In genomic region chr2:216426166-216426777, GRCh38 we compare ENCODE assay signal across 23 cellular contexts. TPM values are rescaled to one million over a fixed set of nuclear protein-coding genes. Genes with fewer than 3 reads are reported as not detected.
DNase-seq lines count a peak whose midpoint lies in the region; ATAC-seq, FAIRE-seq and TF ChIP-seq lines count a peak whose summit lies in the region.
"Had no signal": no experiment of that assay in that cellular context is flagged by ENCODE, and none has a peak within 500 bp of the region (broad histone marks: within the 10 kb centered on the region; RNA-seq: fewer than 3 reads in every experiment).

No MANE protein-coding gene starts in this region.

- H3K27me3 Mint-ChIP-seq in astrocyte (ENCODE audit: low read depth, unreplicated experiment), result no peaks in the 10 kb centered on the region
- H3K27me3 Mint-ChIP-seq in memory B cell, result no peaks in the 10 kb centered on the region
- H3K27me3 Mint-ChIP-seq: CD4-positive, alpha-beta memory T cell had no signal

- H3K4me3 Mint-ChIP-seq in astrocyte (ENCODE audit: unreplicated experiment), result peak overlapping the region; percentile 10
- no peak overlapping the region for H3K4me3 Mint-ChIP-seq in memory B cell
- H3K4me3 Mint-ChIP-seq: activated CD8-positive, alpha-beta T cell treated with anti-CD3 and anti-CD28 coated beads, Interleukin-2, amount 10 ng/mL, durations not matched to agents 7 days and 5 days; activated T-cell treated with anti-CD3 and anti-CD28 coated beads, Interleukin-2, amount 50 U/mL, for 4 hours; CD4-positive, alpha-beta memory T cell had no signal

- H3K79me2 ChIP-seq in ACC112 (ENCODE audit: control insufficient read depth, insufficient read depth, low read length, unreplicated experiment) (no peaks in the 10 kb centered on the region), astrocyte (ENCODE audit: insufficient read depth, low read length) (no peaks in the 10 kb centered on the region)

- TF ChIP-seq POLR2A in prostate gland (IDR thresholded peaks at IDR 0.05) (no peak), GM12892 (IDR thresholded peaks at IDR 0.05; ENCODE audit: low read depth, low read length) (no peak)

- H3K36me3 ChIP-seq in ACC112 (ENCODE audit: insufficient read depth, low read length) (peaks cover 38% of the 10 kb centered on the region), astrocyte (ENCODE audit: insufficient read depth, low read length) (peaks cover 29% of the 10 kb centered on the region), prostate gland (peaks cover 4 to 14% of the 10 kb centered on the region in 2 donors)

- H3K27me3 ChIP-seq in ACC112 (ENCODE audit: insufficient read depth, low read length) (no peaks in the 10 kb centered on the region), astrocyte (ENCODE audit: insufficient read depth, low read length) (no peaks in the 10 kb centered on the region), prostate gland (replicated peaks; ENCODE audit: insufficient read depth) (no peaks in the 10 kb centered on the region)
- H3K27me3 ChIP-seq: heart left ventricle had no signal

- H3K9me3 Mint-ChIP-seq in astrocyte (ENCODE audit: unreplicated experiment) (peaks cover 2% of the 10 kb centered on the region), memory B cell (peaks cover 3% of the 10 kb centered on the region)
- H3K9me3 Mint-ChIP-seq: activated T-cell treated with anti-CD3 and anti-CD28 coated beads, Interleukin-2, amount 50 U/mL, for 4 hours had no signal

- intact Hi-C loops in prostate gland (cut with DNase I), result no loop called here

- H3K4me2 ChIP-seq in astrocyte (ENCODE audit: low read length), result peak overlapping the region; percentile 63
- H3K4me2 ChIP-seq: A549, KMS-11 had no signal

- peaks cover 9% of the 10 kb centered on the region for H3K9me3 ChIP-seq in astrocyte (ENCODE audit: insufficient read depth, low read depth, low read length)
- H3K9me3 ChIP-seq in prostate gland, result no peaks in the 10 kb centered on the region
- H3K9me3 ChIP-seq: A549 had no signal

- no peak for ATAC-seq in memory B cell (ENCODE audit: low read depth)
- ATAC-seq: A549; activated CD8-positive, alpha-beta T cell treated with anti-CD3 and anti-CD28 coated beads, Interleukin-2, amount 10 ng/mL, durations not matched to agents 7 days and 5 days; activated T-cell treated with anti-CD3 and anti-CD28 coated beads, Interleukin-2, amount 50 U/mL, for 4 hours; left lobe of liver had no signal

- H3K36me3 Mint-ChIP-seq in astrocyte (ENCODE audit: low read depth, unreplicated experiment), result peaks cover 44% of the 10 kb centered on the region
- peaks cover 61% of the 10 kb centered on the region for H3K36me3 Mint-ChIP-seq in memory B cell

- TF ChIP-seq CTCF in astrocyte (IDR thresholded peaks at IDR 0.05; ENCODE audit: insufficient read depth, low read depth, low read length) (no peak), prostate gland (IDR thresholded peaks at IDR 0.05) (no peak)

- no peaks in the 10 kb centered on the region for H4K20me1 ChIP-seq in astrocyte (ENCODE audit: insufficient read depth, low read length)

- H3K9ac ChIP-seq in astrocyte (ENCODE audit: low read length), result peak overlapping the region; percentile 52
- H3K9ac ChIP-seq: KMS-11 had no signal

- 90% methylated on average over 2 of the region's 2 CpGs for WGBS in prostate gland

- FAIRE-seq in astrocyte (lab: Jason Lieb, UNC) (peak; percentile 76), GM12892 (lab: Jason Lieb, UNC) (no peak)
- FAIRE-seq: A549, colon had no signal

- DNase-seq in GM04504 (ENCODE audit: low read depth), result peak; percentile 76
- no peak for DNase-seq in astrocyte (ENCODE audit: low read depth)
- DNase-seq in memory B cell (ENCODE audit: low spot score in 2 of 2), result no peak
- DNase-seq in C1 segment of cervical spinal cord (lab: John Stamatoyannopoulos, UW), result no peak
- DNase-seq in HuH-7 (ENCODE audit: low spot score), result no peak
- DNase-seq in prostate gland (ENCODE audit: low spot score), result no peak
- DNase-seq in GM12892 (ENCODE audit: insufficient read length), result no peak
- DNase-seq: activated CD4-positive, CD25-positive, alpha-beta regulatory T cell; activated CD8-positive, alpha-beta T cell treated with anti-CD3 and anti-CD28 coated beads, Interleukin-2, amount 10 ng/mL, durations not matched to agents 7 days and 5 days; activated naive CD4-positive, alpha-beta T cell treated with Interleukin-2 at 50 U/mL for 16 hours; activated T-cell treated with anti-CD3 and anti-CD28 coated beads, Interleukin-2, amount 50 U/mL, for 4 hours; CD4-positive, alpha-beta memory T cell; H7; heart left ventricle; NCI-H2029; NCI-H510A; stimulated activated CD4-positive, alpha-beta T cell treated with anti-CD3 and anti-CD28 coated beads, Interleukin-12 subunit alpha, Interleukin-12 subunit beta, amount 100 ng/mL, for 4 hours; T1000 had no signal

- no peak overlapping the region for H3K4me3 ChIP-seq in ACC112 (ENCODE audit: low read depth, low read length)
- H3K4me3 ChIP-seq in astrocyte (ENCODE audit: insufficient read depth, low read depth, low read length), result no peak overlapping the region
- no peak overlapping the region for H3K4me3 ChIP-seq in prostate gland
- H3K4me3 ChIP-seq: A549, heart left ventricle had no signal

- H2AFZ ChIP-seq in ACC112 (ENCODE audit: low read length, unreplicated experiment) (no peak overlapping the region), astrocyte (ENCODE audit: low read depth, low read length) (no peak overlapping the region)

- H3K27ac ChIP-seq in ACC112 (ENCODE audit: low read depth, low read length) (peak overlapping the region; percentile 24), astrocyte (ENCODE audit: low read depth, low read length) (peak overlapping the region; percentile 41), prostate gland (no peak overlapping the region)
- H3K27ac ChIP-seq: A549, KMS-11 had no signal

- peaks cover 20% of the 10 kb centered on the region for H3K4me1 ChIP-seq in ACC112 (ENCODE audit: control insufficient read depth, insufficient read depth, low read length, unreplicated experiment)
- H3K4me1 ChIP-seq in astrocyte (ENCODE audit: insufficient read depth, low read length), result peaks cover 16% of the 10 kb centered on the region
- no peaks in the 10 kb centered on the region for H3K4me1 ChIP-seq in prostate gland (replicated peaks)
- H3K4me1 ChIP-seq: A549 had no signal

- H3K4me1 Mint-ChIP-seq in astrocyte (ENCODE audit: low read depth, unreplicated experiment) (peaks cover 18% of the 10 kb centered on the region), memory B cell (no peaks in the 10 kb centered on the region)
- H3K4me1 Mint-ChIP-seq: CD4-positive, alpha-beta memory T cell had no signal

- H3K27ac Mint-ChIP-seq in astrocyte (ENCODE audit: unreplicated experiment) (peak overlapping the region; percentile 75), memory B cell (peak overlapping the region; percentile 22)
- H3K27ac Mint-ChIP-seq: activated CD8-positive, alpha-beta T cell treated with anti-CD3 and anti-CD28 coated beads, Interleukin-2, amount 10 ng/mL, durations not matched to agents 7 days and 5 days had no signal

RNA-seq across cellular contexts. Expression of gene SMARCAL1, which starts 14.0 kb away (rescaled TPM):
- total RNA-seq in astrocyte (35.2 and 37.6 TPM in 2 replicates), prostate gland (10 to 100 TPM; 15.3 to 32.2 TPM)
- polyA plus RNA-seq in GM12892 (2012; ENCODE audit: missing spikeins), result 17.8 TPM

RNA-seq across cellular contexts. Expression of gene MARCHF4, which starts 54.0 kb away (rescaled TPM):
- total RNA-seq in astrocyte, result 28.1 and 42.8 TPM in 2 replicates
- not detected for total RNA-seq in prostate gland
- polyA plus RNA-seq in GM12892 (2012; ENCODE audit: missing spikeins), result not detected
- total RNA-seq: activated CD8-positive, alpha-beta T cell treated with anti-CD3 and anti-CD28 coated beads, Interleukin-2, amount 10 ng/mL, durations not matched to agents 7 days and 5 days; activated T-cell treated with anti-CD3 and anti-CD28 coated beads, Interleukin-2, amount 50 U/mL, for 4 hours; CD4-positive, alpha-beta memory T cell; left lobe of liver had no signal
- polyA plus RNA-seq: CD4-positive, alpha-beta memory T cell had no signal

Comparison
In these comparisons a context has a peak if more than half of its experiments do, and no peak if none do; other contexts are left out.
1. H3K27ac ChIP-seq: peak in ACC112 (single experiment) and astrocyte (single experiment); none in prostate gland (0 of 2).
2. RNA of gene MARCHF4, which starts 54.0 kb away (total RNA-seq): 28.1 to 42.8 TPM in astrocyte; not detected in prostate gland; every median in the first group is over 10 times any median in the second.